Comparison of ENCODE assay signal across 9 cellular contexts in the genomic region with DNA sequence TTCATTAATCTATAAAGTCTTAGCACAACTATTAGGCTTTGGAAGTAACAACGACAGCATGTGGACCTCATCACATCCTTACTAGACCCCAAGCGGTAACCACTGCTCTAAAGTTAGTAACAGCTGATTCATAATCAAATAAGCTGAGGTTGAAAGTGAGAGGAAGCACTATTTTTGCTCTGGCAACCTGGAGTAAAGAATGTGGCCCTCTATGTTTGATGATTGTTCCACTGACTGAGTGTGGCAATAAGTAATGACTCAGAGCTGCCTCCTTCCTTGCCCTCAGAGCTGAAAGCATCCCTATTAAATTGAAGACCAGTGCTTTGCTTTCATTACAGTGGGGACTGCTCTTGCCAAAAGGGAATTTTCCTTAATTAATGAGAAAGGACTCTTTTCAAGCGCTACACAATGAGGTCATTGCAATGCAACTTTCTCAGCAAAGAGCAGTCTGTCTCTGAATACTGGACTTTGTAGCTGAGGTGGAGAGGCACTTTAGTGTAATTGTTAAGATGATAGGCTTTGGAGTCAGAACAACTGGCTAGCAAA.
A peak's percentile ranks its signal among the peaks of the same experiment; 100 is the strongest.
DNase-seq lines count a peak whose midpoint lies in the region; ATAC-seq and TF ChIP-seq lines count a peak whose summit lies in the region.
"Had no signal": no experiment of that assay in that cellular context is flagged by ENCODE, and none has a peak within 500 bp of the region (broad histone marks: within the 10 kb centered on the region; RNA-seq: fewer than 3 reads in every experiment).

No MANE protein-coding gene starts in this region.

- no peaks in the 10 kb centered on the region for H3K27me3 Mint-ChIP-seq in CD14-positive monocyte (ENCODE audit: low read depth in 3 of 3)

- no peak overlapping the region for H3K27ac Mint-ChIP-seq in CD14-positive monocyte

- intact Hi-C loops in CD14-positive monocyte (cut with micrococcal nuclease): no loop called here

- H3K4me3 ChIP-seq in WI38 (ENCODE audit: low read depth, low read length): 0 out of 2 replicates have a peak overlapping the region, but pooled peaks have one; percentile 2
- H3K4me3 ChIP-seq: adrenal gland had no signal

- H3K36me3 Mint-ChIP-seq in CD14-positive monocyte: no peaks in the 10 kb centered on the region

- no peak overlapping the region for H3K4me3 Mint-ChIP-seq in CD14-positive monocyte

- peaks cover 0 to 7% (median 0%) of the 10 kb centered on the region in 7 donors for H3K9me3 Mint-ChIP-seq in CD14-positive monocyte

- peaks cover 20% of the 10 kb centered on the region for H3K4me1 Mint-ChIP-seq in CD14-positive monocyte

- no peak for TF ChIP-seq CTCF in WI38 (IDR thresholded peaks at IDR 0.05; ENCODE audit: low read depth, low read length)
- no peak for TF ChIP-seq CTCF in CD14-positive monocyte (IDR thresholded peaks at IDR 0.05)

- ATAC-seq in GM19452 (IDR thresholded peaks at IDR 0.05; ENCODE audit: unreplicated experiment) (peak; percentile 92), HG03280 (IDR thresholded peaks at IDR 0.05; ENCODE audit: unreplicated experiment) (peak; percentile 84)

- DNase-seq in Ammon's horn (ENCODE audit: low spot score) (peak; percentile 46), myocyte (ENCODE audit: low read depth) (peak; percentile 80), DMS53 (lab: John Stamatoyannopoulos, UW) (no peak), CD14-positive monocyte (ENCODE audit: low spot score) (no peak)
- DNase-seq in central memory CD4-positive, alpha-beta T cell: no peak

Comparison
In these comparisons a context has a peak if more than half of its experiments do, and no peak if none do; other contexts are left out.
1. DNase-seq: peak in Ammon's horn (single experiment) and myocyte (single experiment); none in DMS53 (single experiment), CD14-positive monocyte (single experiment) and central memory CD4-positive, alpha-beta T cell (single experiment).